In genomic region chr16:3029499-3030127, GRCh38 we compare ENCODE assay signal across 9 cellular contexts. TPM values are rescaled to one million over a fixed set of nuclear protein-coding genes. Genes with fewer than 3 reads are reported as not detected.
DNase-seq lines count a peak whose midpoint lies in the region; ATAC-seq and TF ChIP-seq lines count a peak whose summit lies in the region.
"Had no signal": no experiment of that assay in that cellular context is flagged by ENCODE, and none has a peak within 500 bp of the region (broad histone marks: within the 10 kb centered on the region; RNA-seq: fewer than 3 reads in every experiment).

No MANE protein-coding gene starts in this region.

- H3K27me3 Mint-ChIP-seq in progenitor cell of endocrine pancreas, result peaks cover 25% of the 10 kb centered on the region

- peak; percentile 12 for DNase-seq in GM04504 (ENCODE audit: low read depth)
- DNase-seq in SK-N-SH, result peak; percentile 67
- DNase-seq in central memory CD4-positive, alpha-beta T cell, result peak; percentile 25
- DNase-seq in progenitor cell of endocrine pancreas (ENCODE audit: low spot score, unreplicated experiment), result no peak
- DNase-seq in medulla oblongata (ENCODE audit: extremely low spot score), result no peak
- no peak for DNase-seq in testis
- DNase-seq: cerebellar nuclear complex had no signal

- TF ChIP-seq CTCF in SK-N-SH (IDR thresholded peaks at IDR 0.05) (no peak), progenitor cell of endocrine pancreas (IDR thresholded peaks at IDR 0.05; ENCODE audit: unreplicated experiment) (no peak), testis (IDR thresholded peaks at IDR 0.05) (no peak)

- H3K4me3 ChIP-seq in SK-N-SH (ENCODE audit: low read depth in 2 of 2, low read length in 1 of 2) (peak overlapping the region in 1 of 2 experiments; percentile 12; a peak in 1 of 4 replicates), testis (no peak overlapping the region)

- peaks cover 7% of the 10 kb centered on the region for H3K36me3 Mint-ChIP-seq in progenitor cell of endocrine pancreas (ENCODE audit: insufficient read depth)

- H3F3A ChIP-seq in SK-N-SH (replicated peaks; ENCODE audit: insufficient read depth), result peaks cover 33% of the 10 kb centered on the region

- POLR2A ChIA-PET in SK-N-SH (lab: Yijun Ruan, JAX), result interaction anchor here (1.0 kb wide), 1 partner anchor 12 kb away, joined by 5 read pairs; no protein-coding TSS in a partner anchor

- intact Hi-C loops in testis (cut with DNase I; ENCODE audit: low total_unique reads), result no loop called here

- H4K20me1 ChIP-seq in SK-N-SH (ENCODE audit: insufficient read depth), result peaks cover 12% of the 10 kb centered on the region

- H3K9me3 ChIP-seq in SK-N-SH, result no peaks in the 10 kb centered on the region
- H3K9me3 ChIP-seq in testis, result no peaks in the 10 kb centered on the region

- no peak overlapping the region for H3K4me2 ChIP-seq in SK-N-SH

- TF ChIP-seq POLR2A in testis (IDR thresholded peaks at IDR 0.05), result no peak

- H3K4me1 Mint-ChIP-seq in progenitor cell of endocrine pancreas (ENCODE audit: low read depth), result peaks cover 1% of the 10 kb centered on the region

- no peaks in the 10 kb centered on the region for H3K9me3 Mint-ChIP-seq in progenitor cell of endocrine pancreas (ENCODE audit: low read depth)

- H3K79me2 ChIP-seq in SK-N-SH (ENCODE audit: insufficient read depth), result no peaks in the 10 kb centered on the region

- CTCF ChIA-PET in SK-N-SH (lab: Yijun Ruan, JAX), result interaction anchor here (0.5 to 9.8 kb wide), 14 partner anchors 10 to 1269 kb away, joined by 3 to 141 read pairs (median 22); partner anchors contain the start of genes CLDN6, HCFC1R1, IL32 and MMP25

- H2AFZ ChIP-seq in SK-N-SH (ENCODE audit: low read depth), result no peak overlapping the region

- no peak for TF ChIP-seq RAD21 in SK-N-SH (IDR thresholded peaks at IDR 0.05; ENCODE audit: low read length)

- H3K36me3 ChIP-seq in SK-N-SH (replicated peaks in 1 of 2; ENCODE audit: control insufficient read depth in 1 of 2, insufficient read depth in 2 of 2, low read length in 1 of 2) (peaks cover 5 to 22% of the 10 kb centered on the region in 2 experiments), testis (ENCODE audit: low read depth, missing control alignments) (no peaks in the 10 kb centered on the region)

- TF ChIP-seq EP300 in SK-N-SH (IDR thresholded peaks at IDR 0.05; ENCODE audit: borderline replicate concordance in 1 of 2, low read depth in 1 of 2, low read length in 1 of 2), result no peak

- H3K27ac Mint-ChIP-seq in progenitor cell of endocrine pancreas, result peak overlapping the region; percentile 79

- H3K27ac ChIP-seq in SK-N-SH (ENCODE audit: low read depth in 2 of 2, low read length in 1 of 2), result no peak overlapping the region
- no peak overlapping the region for H3K27ac ChIP-seq in testis

- H3K9ac ChIP-seq in SK-N-SH, result no peak overlapping the region

- H3K27me3 ChIP-seq in SK-N-SH (ENCODE audit: insufficient read depth), result peaks cover 30% of the 10 kb centered on the region
- H3K27me3 ChIP-seq in testis, result no peaks in the 10 kb centered on the region

- WGBS in SK-N-SH (ENCODE audit: low lambda C conversion rate), result 26% methylated on average over 42 of the region's 55 CpGs
- 5 to 10% methylated on average over 27 to 29 of the region's 55 CpGs for WGBS in testis, 2 donors

- H3K4me3 Mint-ChIP-seq in progenitor cell of endocrine pancreas (ENCODE audit: low read depth), result no peak overlapping the region

- H3K9me2 ChIP-seq in SK-N-SH, result no peaks in the 10 kb centered on the region

- H3K4me1 ChIP-seq in SK-N-SH (ENCODE audit: control insufficient read depth in 1 of 2, insufficient read depth in 2 of 2, low read depth in 1 of 2, low read length in 1 of 2) (peaks cover 0 to 2% of the 10 kb centered on the region in 2 experiments; a peak in 1 of 4 replicates), testis (no peaks in the 10 kb centered on the region)

- ATAC-seq in GM21381 (IDR thresholded peaks at IDR 0.05; ENCODE audit: unreplicated experiment), result no peak

TF ChIP-seq in SK-N-SH, 30 proteins besides CTCF, POLR2A, EP300 and RAD21:
- TF ChIP-seq RCOR1 (IDR thresholded peaks at IDR 0.05; ENCODE audit: low read length) (no peak), TEAD4 (IDR thresholded peaks at IDR 0.05; ENCODE audit: borderline replicate concordance, insufficient read depth) (no peak), SMC3 (IDR thresholded peaks at IDR 0.05; ENCODE audit: low read depth, low read length) (no peak)

RNA-seq across cellular contexts. Expression of gene THOC6, which starts 5.8 kb away (rescaled TPM):
- polyA plus RNA-seq in SK-N-SH (2012; rRNA removed) (35.7 and 37.7 TPM in 2 replicates), testis (ENCODE audit: insufficient read depth, low read depth, low replicate concordance) (19.6 TPM)
- 11.7 and 20.7 TPM in 2 replicates for polyA plus RNA-seq in SK-N-SH (2012; cell fraction: cytosol; rRNA removed)
- 114 and 139 TPM in 2 replicates for polyA plus RNA-seq in SK-N-SH (2012; cell fraction: nucleus; rRNA removed)
- total RNA-seq in progenitor cell of endocrine pancreas (44.1 and 47.4 TPM in 2 replicates), testis (10 to 100 TPM; 17.3 to 27.3 TPM)

RNA-seq across cellular contexts. Expression of gene HCFC1R1, which starts 5.9 kb away (rescaled TPM):
- polyA plus RNA-seq in SK-N-SH (2012; rRNA removed), result 34.7 and 54.9 TPM in 2 replicates
- 28.1 and 29.7 TPM in 2 replicates for polyA plus RNA-seq in SK-N-SH (2012; cell fraction: cytosol; rRNA removed)
- polyA plus RNA-seq in SK-N-SH (2012; cell fraction: nucleus; rRNA removed), result 22.2 and 40.4 TPM in 2 replicates
- 22.4 and 25.3 TPM in 2 replicates for total RNA-seq in progenitor cell of endocrine pancreas
- total RNA-seq in testis, result 10 to 100 TPM; 30.2 to 39.4 TPM
- 94.5 TPM for polyA plus RNA-seq in testis (ENCODE audit: insufficient read depth, low read depth, low replicate concordance)

RNA-seq across cellular contexts. Expression of gene BICDL2, which starts 7.1 kb away (rescaled TPM):
- polyA plus RNA-seq in SK-N-SH (2012; rRNA removed) (not detected in 2 replicates), testis (ENCODE audit: insufficient read depth, low read depth, low replicate concordance) (0.29 TPM)
- polyA plus RNA-seq in SK-N-SH (2012; cell fraction: cytosol; rRNA removed), result 0.01 TPM in 1 of 2 replicates, not detected in the other
- not detected in 2 replicates for polyA plus RNA-seq in SK-N-SH (2012; cell fraction: nucleus; rRNA removed)
- total RNA-seq in progenitor cell of endocrine pancreas (10.4 and 11.7 TPM in 2 replicates), testis (1 to 10 TPM in 1 of 2 donors, under 1 TPM in 1; 0.37 to 1.3 TPM)

RNA-seq across cellular contexts. Expression of gene TNFRSF12A, which starts 9.4 kb away (rescaled TPM):
- polyA plus RNA-seq in SK-N-SH (2012; rRNA removed), result 374 and 393 TPM in 2 replicates
- polyA plus RNA-seq in SK-N-SH (2012; cell fraction: cytosol; rRNA removed), result 170 and 271 TPM in 2 replicates
- polyA plus RNA-seq in SK-N-SH (2012; cell fraction: nucleus; rRNA removed), result 272 and 346 TPM in 2 replicates
- total RNA-seq in progenitor cell of endocrine pancreas, result 44.3 and 57.4 TPM in 2 replicates
- 10 to 100 TPM; 16.8 to 33.4 TPM for total RNA-seq in testis
- polyA plus RNA-seq in testis (ENCODE audit: insufficient read depth, low read depth, low replicate concordance), result 12.8 TPM

RNA-seq across cellular contexts. Expression of gene CLDN6, which starts 11.6 kb away (rescaled TPM):
- polyA plus RNA-seq in SK-N-SH (2012; rRNA removed), result 0.20 and 0.24 TPM in 2 replicates
- 0.20 and 0.22 TPM in 2 replicates for polyA plus RNA-seq in SK-N-SH (2012; cell fraction: cytosol; rRNA removed)
- polyA plus RNA-seq in SK-N-SH (2012; cell fraction: nucleus; rRNA removed), result 0.29 and 0.59 TPM in 2 replicates
- 563 and 578 TPM in 2 replicates for total RNA-seq in progenitor cell of endocrine pancreas
- total RNA-seq in testis, result under 1 TPM; 0.55 to 0.74 TPM
- 0.70 TPM for polyA plus RNA-seq in testis (ENCODE audit: insufficient read depth, low read depth, low replicate concordance)
- total RNA-seq: SK-MEL-5 had no signal

Comparison
In these comparisons a context has a peak if more than half of its experiments do, and no peak if none do; other contexts are left out.
1. DNase-seq: peak in GM04504 (single experiment), SK-N-SH (single experiment) and central memory CD4-positive, alpha-beta T cell (single experiment); none in progenitor cell of endocrine pancreas (single experiment), medulla oblongata (single experiment) and testis (single experiment).